Comparison of ENCODE assay signal across 28 cellular contexts in the genomic region with DNA sequence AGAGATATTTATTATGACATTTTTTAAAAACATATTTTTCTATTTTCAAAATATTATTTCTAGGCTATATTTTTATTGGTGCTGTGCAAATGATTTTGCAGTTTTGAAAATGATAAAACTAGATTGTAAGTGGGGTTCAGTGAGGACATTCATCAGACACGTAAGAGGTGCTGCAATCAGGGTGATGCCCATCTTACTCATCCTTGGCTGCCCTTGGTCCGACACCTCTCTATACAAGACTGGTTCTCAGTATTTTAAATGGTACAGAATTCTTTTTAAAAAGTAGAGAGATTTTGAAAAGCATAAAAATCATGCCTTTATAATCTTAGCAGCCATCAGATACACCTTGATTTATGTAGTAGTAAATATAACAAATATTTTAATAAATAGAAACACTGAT. TPM values are rescaled to one million over a fixed set of nuclear protein-coding genes. Genes with fewer than 3 reads are reported as not detected.
"Had no signal": no experiment of that assay in that cellular context is flagged by ENCODE, and none has a peak within 500 bp of the region (broad histone marks: within the 10 kb centered on the region; RNA-seq: fewer than 3 reads in every experiment).

No MANE protein-coding gene starts in this region.

- H3K4me1 Mint-ChIP-seq: activated B cell treated with CpG ODN at 0.5 μM for 24 hours had no signal

- H3K27ac Mint-ChIP-seq: activated B cell treated with CpG ODN at 0.5 μM for 24 hours; activated CD4-positive, alpha-beta T cell treated with anti-CD3 and anti-CD28 coated beads, Interleukin-2, amount 10 ng/mL, durations not matched to agents 24 days and 14 days; activated CD8-positive, alpha-beta memory T cell treated with anti-CD3 and anti-CD28 coated beads, Interleukin-2, amount 10 ng/mL, durations not matched to agents 7 days and 5 days; activated naive CD4-positive, alpha-beta T cell treated with anti-CD3 and anti-CD28 coated beads, Interleukin-2, amount 50 U/mL, for 24 hours; activated T-cell treated with anti-CD3 and anti-CD28 coated beads, Interleukin-2, amount 50 U/mL, for 24 hours; activated T-helper 1 cell treated with anti-CD3 and anti-CD28 coated beads, Interleukin-12 subunit alpha, Interleukin-12 subunit beta, Interleukin-2, Interleukin-4 antibody, amounts not matched to agents 30 ng/mL and 10 ng/mL and 1 ng/mL, durations not matched to agents 14 hours and 24 hours and 36 hours had no signal

- H3K27me3 Mint-ChIP-seq: activated B cell treated with CpG ODN at 0.5 μM for 24 hours; activated CD4-positive, alpha-beta T cell treated with anti-CD3 and anti-CD28 coated beads, Interleukin-2, amount 10 ng/mL, durations not matched to agents 24 days and 14 days; activated CD8-positive, alpha-beta memory T cell treated with anti-CD3 and anti-CD28 coated beads, Interleukin-2, amount 10 ng/mL, durations not matched to agents 7 days and 5 days; activated naive CD4-positive, alpha-beta T cell treated with anti-CD3 and anti-CD28 coated beads, Interleukin-2, amount 50 U/mL, for 24 hours; activated T-cell treated with anti-CD3 and anti-CD28 coated beads, Interleukin-2, amount 50 U/mL, for 24 hours; T-helper 17 cell had no signal

- H3K4me3 ChIP-seq: ascending aorta, body of pancreas, cardiac muscle cell had no signal

- H3K4me3 Mint-ChIP-seq: activated B cell treated with CpG ODN at 0.5 μM for 24 hours; activated CD4-positive, alpha-beta T cell treated with anti-CD3 and anti-CD28 coated beads, Interleukin-2, amount 10 ng/mL, durations not matched to agents 24 days and 14 days; activated CD8-positive, alpha-beta memory T cell treated with anti-CD3 and anti-CD28 coated beads, Interleukin-2, amount 10 ng/mL, durations not matched to agents 7 days and 5 days; activated naive CD4-positive, alpha-beta T cell treated with anti-CD3 and anti-CD28 coated beads, Interleukin-2, amount 50 U/mL, for 24 hours; activated T-cell treated with anti-CD3 and anti-CD28 coated beads, Interleukin-2, amount 50 U/mL, for 24 hours; activated T-helper 1 cell treated with anti-CD3 and anti-CD28 coated beads, Interleukin-12 subunit alpha, Interleukin-12 subunit beta, Interleukin-2, Interleukin-4 antibody, amounts not matched to agents 30 ng/mL and 10 ng/mL and 1 ng/mL, durations not matched to agents 14 hours and 24 hours and 36 hours; T-helper 17 cell had no signal

- H3K27me3 ChIP-seq: ascending aorta, body of pancreas, cardiac muscle cell had no signal

- H3K4me1 ChIP-seq: ascending aorta, body of pancreas had no signal

- ATAC-seq: activated CD8-positive, alpha-beta memory T cell treated with anti-CD3 and anti-CD28 coated beads, Interleukin-2, amount 10 ng/mL, durations not matched to agents 7 days and 5 days; body of pancreas; T-helper 17 cell had no signal

- H3K27ac ChIP-seq: ascending aorta, body of pancreas, cardiac muscle cell had no signal

- H3K9me3 ChIP-seq: ascending aorta, body of pancreas had no signal

- H3K36me3 ChIP-seq: cardiac muscle cell had no signal

- H3K9me3 Mint-ChIP-seq: activated B cell treated with CpG ODN at 0.5 μM for 24 hours; activated CD4-positive, alpha-beta T cell treated with anti-CD3 and anti-CD28 coated beads, Interleukin-2, amount 10 ng/mL, durations not matched to agents 24 days and 14 days; activated naive CD4-positive, alpha-beta T cell treated with anti-CD3 and anti-CD28 coated beads, Interleukin-2, amount 50 U/mL, for 24 hours; activated T-cell treated with anti-CD3 and anti-CD28 coated beads, Interleukin-2, amount 50 U/mL, for 24 hours had no signal

- DNase-seq: activated B cell treated with CpG ODN at 0.5 μM for 24 hours; activated CD4-positive, alpha-beta T cell treated with anti-CD3 and anti-CD28 coated beads for 1 hour; activated CD4-positive, alpha-beta T cell treated with anti-CD3 and anti-CD28 coated beads, Interleukin-2, amount 10 ng/mL, durations not matched to agents 24 days and 14 days; activated CD4-positive, alpha-beta T cell treated with anti-CD3 and anti-CD28 coated beads, Interleukin-2, amount 50 U/mL, for 48 hours; activated CD8-positive, alpha-beta memory T cell treated with anti-CD3 and anti-CD28 coated beads, Interleukin-2, amount 10 ng/mL, durations not matched to agents 7 days and 5 days; activated effector memory CD4-positive, alpha-beta T cell treated with Interleukin-2 at 50 U/mL for 16 hours; activated naive CD4-positive, alpha-beta T cell; activated T-cell treated with anti-CD3 and anti-CD28 coated beads, Interleukin-2, amount 50 U/mL, for 24 hours; amniotic stem cell; body of pancreas; KG1; NCI-H1092; NCI-H1417; NCI-H1930; NCI-H2171; NCI-H2227 treated with DMSO at 0.1 percent for 48 hours; NCI-H526 treated with DMSO at 0.1 percent for 48 hours; NCI-H82; RPMI8226; SHP77 treated with DMSO at 0.1 percent for 48 hours; T-helper 17 cell; T-helper 9 cell had no signal

RNA-seq across cellular contexts. Expression of a gene that starts 24.0 kb away (rescaled TPM):
- total RNA-seq: ascending aorta, M059J, SK-MEL-5 had no signal
